In genomic region chr6:111070407-111070743, GRCh38 we compare ENCODE assay signal across 20 cellular contexts. TPM values are rescaled to one million over a fixed set of nuclear protein-coding genes. Genes with fewer than 3 reads are reported as not detected.
"Had no signal": no experiment of that assay in that cellular context is flagged by ENCODE, and none has a peak within 500 bp of the region (broad histone marks: within the 10 kb centered on the region; RNA-seq: fewer than 3 reads in every experiment).

No MANE protein-coding gene starts in this region.

- ATAC-seq: heart left ventricle; left colon; left ventricle myocardium superior; right cardiac atrium; stimulated activated effector memory CD8-positive, alpha-beta T cell treated with anti-CD3 and anti-CD28 coated beads, Interleukin-12 subunit alpha, Interleukin-12 subunit beta, amount 100 ng/mL, for 72 hours had no signal

- H3K36me3 Mint-ChIP-seq: immature natural killer cell; naive B cell; stimulated activated effector memory CD8-positive, alpha-beta T cell treated with anti-CD3 and anti-CD28 coated beads, Interleukin-12 subunit alpha, Interleukin-12 subunit beta, amount 100 ng/mL, for 72 hours had no signal

- H3K27ac ChIP-seq: heart left ventricle, tibial nerve had no signal

- H3K4me3 Mint-ChIP-seq: central memory CD8-positive, alpha-beta T cell; immature natural killer cell; naive B cell; nephron; stimulated activated effector memory CD8-positive, alpha-beta T cell treated with anti-CD3 and anti-CD28 coated beads, Interleukin-12 subunit alpha, Interleukin-12 subunit beta, amount 100 ng/mL, for 72 hours had no signal

- H3K4me1 ChIP-seq: heart left ventricle, tibial nerve had no signal

- H3K4me1 Mint-ChIP-seq: central memory CD8-positive, alpha-beta T cell; immature natural killer cell; stimulated activated effector memory CD8-positive, alpha-beta T cell treated with anti-CD3 and anti-CD28 coated beads, Interleukin-12 subunit alpha, Interleukin-12 subunit beta, amount 100 ng/mL, for 72 hours had no signal

- H3K9me3 Mint-ChIP-seq: central memory CD8-positive, alpha-beta T cell; immature natural killer cell; stimulated activated effector memory CD8-positive, alpha-beta T cell treated with anti-CD3 and anti-CD28 coated beads, Interleukin-12 subunit alpha, Interleukin-12 subunit beta, amount 100 ng/mL, for 72 hours had no signal

- DNase-seq: cortex of kidney; dorsolateral prefrontal cortex; effector CD8-positive, alpha-beta T cell; foreskin melanocyte; heart left ventricle; immature natural killer cell; left colon; left ventricle myocardium superior; mesendoderm; naive B cell; right cardiac atrium; stimulated activated CD4-positive, alpha-beta T cell treated with anti-CD3 and anti-CD28 coated beads, Interleukin-4, amount 100 ng/mL, for 1 hour; stimulated activated CD8-positive, alpha-beta memory T cell treated with anti-CD3 and anti-CD28 coated beads, Interleukin-4, amount 100 ng/mL, for 48 hours; stimulated activated naive CD8-positive, alpha-beta T cell treated with anti-CD3 and anti-CD28 coated beads, Interleukin-15, Interleukin-2, amounts not matched to agents 100 U/mL and 50 U/mL, for 24 hours had no signal

- H3K27ac Mint-ChIP-seq: naive B cell; stimulated activated effector memory CD8-positive, alpha-beta T cell treated with anti-CD3 and anti-CD28 coated beads, Interleukin-12 subunit alpha, Interleukin-12 subunit beta, amount 100 ng/mL, for 72 hours had no signal

- H3K36me3 ChIP-seq: heart left ventricle, tibial nerve had no signal

- H3K4me3 ChIP-seq: dorsolateral prefrontal cortex, heart left ventricle, tibial nerve had no signal

- H3K9me3 ChIP-seq: heart left ventricle, tibial nerve had no signal

RNA-seq across cellular contexts. Expression of gene SLC16A10, which starts 16.9 kb away (rescaled TPM):
- total RNA-seq: glomerular endothelial cell, osteocyte had no signal
- polyA plus RNA-seq: immature natural killer cell had no signal
